In the genomic region with DNA sequence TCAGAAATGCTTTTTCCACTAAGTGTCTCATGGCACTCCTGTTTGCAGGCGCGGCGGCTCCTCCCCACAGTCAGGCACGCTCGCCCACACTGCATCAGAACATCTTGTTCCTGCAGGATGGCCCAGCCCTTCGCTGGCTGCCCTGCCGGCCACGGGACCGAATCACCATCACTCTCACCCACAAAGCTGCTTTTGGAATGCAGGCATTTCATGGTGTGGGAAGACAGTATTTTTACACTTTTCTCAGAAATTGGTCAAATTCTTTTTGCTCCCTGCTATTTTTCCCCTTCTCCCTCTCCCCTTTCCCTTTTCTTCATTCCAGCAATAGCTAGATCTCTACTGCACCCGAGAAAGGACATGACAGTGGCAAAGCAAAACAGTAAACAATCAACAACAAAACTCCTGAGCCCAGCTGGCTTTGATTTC, we compare ENCODE assay signal across 10 cellular contexts.
DNase-seq lines count a peak whose midpoint lies in the region; ATAC-seq and TF ChIP-seq lines count a peak whose summit lies in the region.
"Had no signal": no experiment of that assay in that cellular context is flagged by ENCODE, and none has a peak within 500 bp of the region (broad histone marks: within the 10 kb centered on the region; RNA-seq: fewer than 3 reads in every experiment).

No MANE protein-coding gene starts in this region.

- peak in 6 of 8 donors; percentile 69 to 96 (median 82) for ATAC-seq in heart right ventricle
- ATAC-seq in activated CD8-positive, alpha-beta memory T cell treated with anti-CD3 and anti-CD28 coated beads, Interleukin-2, amount 10 ng/mL, durations not matched to agents 7 days and 5 days, result no peak
- ATAC-seq in HG02840 (IDR thresholded peaks at IDR 0.05; ENCODE audit: low FRiP score, unreplicated experiment), result no peak
- no peak for ATAC-seq in GM21529 (IDR thresholded peaks at IDR 0.05; ENCODE audit: unreplicated experiment)

- WGBS in adrenal gland, 4 donors, result 60 to 79% (median 66%) methylated on average over 10 of the region's 10 CpGs
- 73 to 79% methylated on average over 10 of the region's 10 CpGs for WGBS in heart right ventricle, 2 donors
- 28% methylated on average over 10 of the region's 10 CpGs for WGBS in prostate gland

- CTCF ChIA-PET in activated CD8-positive, alpha-beta memory T cell treated with anti-CD3 and anti-CD28 coated beads, Interleukin-2, amount 10 ng/mL, durations not matched to agents 7 days and 5 days (lab: Charles Lee), result no interaction called here

- H3K4me1 ChIP-seq in adrenal gland (replicated peaks in 1 of 2), result peaks cover 9 to 13% of the 10 kb centered on the region in 2 donors
- peaks cover 0 to 16% (median 0%) of the 10 kb centered on the region in 9 donors for H3K4me1 ChIP-seq in heart right ventricle
- H3K4me1 ChIP-seq in prostate gland (replicated peaks), result no peaks in the 10 kb centered on the region

- H3K36me3 ChIP-seq in adrenal gland (replicated peaks in 1 of 2) (no peaks in the 10 kb centered on the region), heart right ventricle (no peaks in the 10 kb centered on the region), prostate gland (no peaks in the 10 kb centered on the region)

- H3K9me3 ChIP-seq in adrenal gland (replicated peaks in 1 of 3) (no peaks in the 10 kb centered on the region), heart right ventricle (no peaks in the 10 kb centered on the region), prostate gland (no peaks in the 10 kb centered on the region)

- TF ChIP-seq CTCF in adrenal gland (IDR thresholded peaks at IDR 0.05), result peak in 1 of 6 experiments; percentile 14
- no peak for TF ChIP-seq CTCF in heart right ventricle (IDR thresholded peaks at IDR 0.05)
- peak in 1 of 4 experiments; percentile 6 for TF ChIP-seq CTCF in prostate gland (IDR thresholded peaks at IDR 0.05)

- H3K4me3 ChIP-seq in adrenal gland, result no peak overlapping the region
- H3K4me3 ChIP-seq in heart right ventricle, result no peak overlapping the region
- H3K4me3 ChIP-seq in prostate gland, result no peak overlapping the region

- H3K4me3 Mint-ChIP-seq in activated CD8-positive, alpha-beta memory T cell treated with anti-CD3 and anti-CD28 coated beads, Interleukin-2, amount 10 ng/mL, durations not matched to agents 7 days and 5 days, result no peak overlapping the region
- H3K4me3 Mint-ChIP-seq: CD8-positive, alpha-beta memory T cell had no signal

- no peak for TF ChIP-seq POLR2A in adrenal gland (IDR thresholded peaks at IDR 0.05)
- no peak for TF ChIP-seq POLR2A in prostate gland (IDR thresholded peaks at IDR 0.05)

- no peaks in the 10 kb centered on the region for H3K27me3 ChIP-seq in adrenal gland
- no peaks in the 10 kb centered on the region for H3K27me3 ChIP-seq in heart right ventricle
- no peaks in the 10 kb centered on the region for H3K27me3 ChIP-seq in prostate gland (replicated peaks; ENCODE audit: insufficient read depth)

- no peaks in the 10 kb centered on the region for H3K27me3 Mint-ChIP-seq in activated CD8-positive, alpha-beta memory T cell treated with anti-CD3 and anti-CD28 coated beads, Interleukin-2, amount 10 ng/mL, durations not matched to agents 7 days and 5 days

- intact Hi-C loops in adrenal gland (cut with DNase I) (no loop called here), heart right ventricle (cut with DNase I) (no loop called here), prostate gland (cut with DNase I) (no loop called here)

- no peak overlapping the region for H3K27ac Mint-ChIP-seq in activated CD8-positive, alpha-beta memory T cell treated with anti-CD3 and anti-CD28 coated beads, Interleukin-2, amount 10 ng/mL, durations not matched to agents 7 days and 5 days
- H3K27ac Mint-ChIP-seq: CD8-positive, alpha-beta memory T cell had no signal

- peak; percentile 52 for DNase-seq in Ammon's horn (ENCODE audit: low spot score)
- peak; percentile 37 to 94 (median 55) for DNase-seq in adrenal gland
- peak in 1 of 2 donors; percentile 37 for DNase-seq in heart right ventricle
- peak; percentile 64 for DNase-seq in prostate gland (ENCODE audit: low spot score)
- no peak for DNase-seq in activated CD8-positive, alpha-beta memory T cell treated with anti-CD3 and anti-CD28 coated beads, Interleukin-2, amount 10 ng/mL, durations not matched to agents 7 days and 5 days
- DNase-seq in DMS79 (lab: John Stamatoyannopoulos, UW), result no peak
- DNase-seq: CD8-positive, alpha-beta memory T cell; NCI-H774 had no signal

- H3K4me1 Mint-ChIP-seq in activated CD8-positive, alpha-beta memory T cell treated with anti-CD3 and anti-CD28 coated beads, Interleukin-2, amount 10 ng/mL, durations not matched to agents 7 days and 5 days, result no peaks in the 10 kb centered on the region
- H3K4me1 Mint-ChIP-seq: CD8-positive, alpha-beta memory T cell had no signal

- H3K27ac ChIP-seq in adrenal gland, result peak overlapping the region in 3 of 5 donors; percentile 76 to 88 (median 82)
- H3K27ac ChIP-seq in heart right ventricle, result peak overlapping the region in 2 of 10 donors; percentile 35 to 40
- H3K27ac ChIP-seq in prostate gland, result peak overlapping the region; percentile 39 to 69

- H3K9me3 Mint-ChIP-seq in activated CD8-positive, alpha-beta memory T cell treated with anti-CD3 and anti-CD28 coated beads, Interleukin-2, amount 10 ng/mL, durations not matched to agents 7 days and 5 days (ENCODE audit: low read depth), result no peaks in the 10 kb centered on the region

- no peaks in the 10 kb centered on the region for H3K36me3 Mint-ChIP-seq in activated CD8-positive, alpha-beta memory T cell treated with anti-CD3 and anti-CD28 coated beads, Interleukin-2, amount 10 ng/mL, durations not matched to agents 7 days and 5 days
- H3K36me3 Mint-ChIP-seq: CD8-positive, alpha-beta memory T cell had no signal

Comparison
In these comparisons a context has a peak if more than half of its experiments do, and no peak if none do; other contexts are left out.
1. DNase-seq: peak in Ammon's horn (single experiment), adrenal gland (7 of 7) and prostate gland (single experiment); none in activated CD8-positive, alpha-beta memory T cell treated with anti-CD3 and anti-CD28 coated beads, Interleukin-2, amount 10 ng/mL, durations not matched to agents 7 days and 5 days (single experiment) and DMS79 (single experiment).
2. ATAC-seq: peak in heart right ventricle (6 of 8); none in activated CD8-positive, alpha-beta memory T cell treated with anti-CD3 and anti-CD28 coated beads, Interleukin-2, amount 10 ng/mL, durations not matched to agents 7 days and 5 days (single experiment), HG02840 (single experiment) and GM21529 (single experiment).